20 cellular contexts compared by ENCODE assay signal in genomic region chr18:74674487-74674886, GRCh38.
"Had no signal": no experiment of that assay in that cellular context is flagged by ENCODE, and none has a peak within 500 bp of the region (broad histone marks: within the 10 kb centered on the region; RNA-seq: fewer than 3 reads in every experiment).

No MANE protein-coding gene starts in this region.

- H3K4me2 ChIP-seq: hepatocyte had no signal

- H3K27me3 ChIP-seq: dorsolateral prefrontal cortex, esophagus muscularis mucosa, gastrocnemius medialis, heart left ventricle, hepatocyte had no signal

- H3K9me3 ChIP-seq: gastrocnemius medialis had no signal

- H3K27ac ChIP-seq: coronary artery, dorsolateral prefrontal cortex, esophagus muscularis mucosa, gastrocnemius medialis, hepatocyte, lower lobe of right lung had no signal

- H3K4me1 ChIP-seq: esophagus muscularis mucosa, gastrocnemius medialis, heart left ventricle, lower lobe of right lung had no signal

- H3K36me3 ChIP-seq: lower lobe of right lung had no signal

- H3K4me3 ChIP-seq: coronary artery, dorsolateral prefrontal cortex, esophagus muscularis mucosa, gastrocnemius medialis, heart left ventricle, hepatocyte, lower lobe of right lung, mucosa of descending colon had no signal

- H2AFZ ChIP-seq: hepatocyte had no signal

- DNase-seq: dermis blood vessel endothelial cell; dorsolateral prefrontal cortex; effector CD4-positive, alpha-beta T cell; effector memory CD4-positive, alpha-beta T cell; foreskin fibroblast; gastrocnemius medialis; heart left ventricle; hypothalamus; immature natural killer cell; islet precursor cell; kidney; kidney glomerular epithelial cell; left colon; left ventricle myocardium superior; lower lobe of right lung; mucosa of descending colon; naive thymus-derived CD4-positive, alpha-beta T cell had no signal
